ENCODE assay signal across 8 cellular contexts in genomic region chr3:24264748-24265158, GRCh38.
A peak's percentile ranks its signal among the peaks of the same experiment; 100 is the strongest.
DNase-seq lines count a peak whose midpoint lies in the region; ATAC-seq and TF ChIP-seq lines count a peak whose summit lies in the region.

No MANE protein-coding gene starts in this region.

- intact Hi-C loops in OCI-LY7 (cut with micrococcal nuclease; ENCODE audit: unreplicated experiment), result no loop called here

- ATAC-seq in GM18861 (IDR thresholded peaks at IDR 0.05; ENCODE audit: unreplicated experiment) (peak; percentile 79), HG03039 (IDR thresholded peaks at IDR 0.05; ENCODE audit: unreplicated experiment) (peak; percentile 83)

- no peaks in the 10 kb centered on the region for H3K79me2 ChIP-seq in OCI-LY7 (ENCODE audit: insufficient read depth, low read depth, low read length)
- H3K79me2 ChIP-seq in neural progenitor cell (ENCODE audit: low read depth), result no peaks in the 10 kb centered on the region

- H3K4me1 ChIP-seq in OCI-LY7 (ENCODE audit: insufficient read depth, low read length, poor library complexity, severe bottlenecking), result no peaks in the 10 kb centered on the region
- H3K4me1 ChIP-seq in neural progenitor cell, result no peaks in the 10 kb centered on the region
- H3K4me1 ChIP-seq in effector memory CD4-positive, alpha-beta T cell (ENCODE audit: control insufficient read depth, insufficient read depth, low read length, poor library complexity, severe bottlenecking), result no peaks in the 10 kb centered on the region

- no peak overlapping the region for H3K4me3 Mint-ChIP-seq in neural progenitor cell

- H3K36me3 Mint-ChIP-seq in neural progenitor cell, result no peaks in the 10 kb centered on the region

- H3K27me3 Mint-ChIP-seq in neural progenitor cell (ENCODE audit: insufficient read depth, low read depth), result no peaks in the 10 kb centered on the region

- H3K9me2 ChIP-seq in OCI-LY7 (ENCODE audit: insufficient read depth, low read length), result no peaks in the 10 kb centered on the region

- BruUV-seq in OCI-LY7 (replicated peaks; lab: Mats Ljungman, UMichigan), result no TSS peak

- H2AFZ ChIP-seq in OCI-LY7 (ENCODE audit: low read length), result no peak overlapping the region
- H2AFZ ChIP-seq in neural progenitor cell (replicated peaks), result no peak overlapping the region

- H3K4me3 ChIP-seq in BJ (ENCODE audit: low read depth, low read length) (no peak overlapping the region), OCI-LY7 (ENCODE audit: low read depth, low read length, poor library complexity, severe bottlenecking) (no peak overlapping the region), neural progenitor cell (no peak overlapping the region)
- no peak overlapping the region for H3K4me3 ChIP-seq in effector memory CD4-positive, alpha-beta T cell (ENCODE audit: insufficient read depth, low read depth, low read length, poor library complexity, severe bottlenecking)

- no peak overlapping the region for H3K9ac ChIP-seq in neural progenitor cell

- H3F3A ChIP-seq in neural progenitor cell (ENCODE audit: low read depth), result no peaks in the 10 kb centered on the region

- H3K27ac ChIP-seq in OCI-LY7 (ENCODE audit: low read depth, low read length, poor library complexity, severe bottlenecking) (no peak overlapping the region), neural progenitor cell (no peak overlapping the region)
- no peak overlapping the region for H3K27ac ChIP-seq in effector memory CD4-positive, alpha-beta T cell (ENCODE audit: insufficient read depth, low read length, poor library complexity, severe bottlenecking)

- POLR2A ChIA-PET in BJ (lab: Charles Lee), result no interaction called here
- POLR2A ChIA-PET in OCI-LY7 (lab: Charles Lee), result interaction anchor here (1.0 kb wide), 1 partner anchor 100 kb away, joined by 4 read pairs; no protein-coding TSS in a partner anchor

- no peaks in the 10 kb centered on the region for H4K20me1 ChIP-seq in OCI-LY7 (ENCODE audit: insufficient read depth, low read length)
- no peaks in the 10 kb centered on the region for H4K20me1 ChIP-seq in neural progenitor cell (ENCODE audit: low read depth)

- H3K9me3 ChIP-seq in OCI-LY7 (ENCODE audit: low read length) (no peaks in the 10 kb centered on the region), neural progenitor cell (ENCODE audit: low read depth) (no peaks in the 10 kb centered on the region)
- no peaks in the 10 kb centered on the region for H3K9me3 ChIP-seq in effector memory CD4-positive, alpha-beta T cell (ENCODE audit: control insufficient read depth, low read length)

- DNase-seq in BJ (ENCODE audit: low read depth) (no peak), OCI-LY7 (ENCODE audit: low spot score) (peak; percentile 55), epidermal melanocyte (ENCODE audit: insufficient read length, low spot score) (peak; percentile 31), neural progenitor cell (ENCODE audit: low spot score) (peak; percentile 58), cerebellar nuclear complex (lab: John Stamatoyannopoulos, UW) (no peak)
- no peak for DNase-seq in effector memory CD4-positive, alpha-beta T cell

- no peak overlapping the region for H3K27ac Mint-ChIP-seq in neural progenitor cell

- no peaks in the 10 kb centered on the region for H3K4me1 Mint-ChIP-seq in neural progenitor cell

- CTCF ChIA-PET in BJ (lab: Yijun Ruan, JAX), result interaction anchor here (0.6 to 3.0 kb wide), 12 partner anchors 9 to 1330 kb away, joined by 3 to 14 read pairs (median 4); partner anchors contain the start of gene THRB
- CTCF ChIA-PET in OCI-LY7 (lab: Charles Lee; ENCODE audit: unreplicated experiment), result no interaction called here

- TF ChIP-seq CTCF in BJ (IDR thresholded peaks at IDR 0.05; ENCODE audit: insufficient read depth, low read depth, low read length) (peak; percentile 78), OCI-LY7 (conservative IDR thresholded peaks at IDR 0.05; ENCODE audit: low read length) (peak; percentile 88), neural progenitor cell (IDR thresholded peaks at IDR 0.05) (peak; percentile 85)

- H3K27me3 ChIP-seq in BJ (ENCODE audit: control insufficient read depth, insufficient read depth, low read length), result peaks cover 2% of the 10 kb centered on the region
- no peaks in the 10 kb centered on the region for H3K27me3 ChIP-seq in neural progenitor cell
- H3K27me3 ChIP-seq in effector memory CD4-positive, alpha-beta T cell (replicated peaks; ENCODE audit: control insufficient read depth, insufficient read depth, low read length, poor library complexity, severe bottlenecking), result no peaks in the 10 kb centered on the region

- no peaks in the 10 kb centered on the region for H3K36me3 ChIP-seq in BJ (ENCODE audit: control insufficient read depth, insufficient read depth, low read length)
- no peaks in the 10 kb centered on the region for H3K36me3 ChIP-seq in OCI-LY7 (ENCODE audit: insufficient read depth, low read length)
- H3K36me3 ChIP-seq in neural progenitor cell, result no peaks in the 10 kb centered on the region
- H3K36me3 ChIP-seq in effector memory CD4-positive, alpha-beta T cell (ENCODE audit: control insufficient read depth, insufficient read depth, low read length), result no peaks in the 10 kb centered on the region

- no peak overlapping the region for H3K4me2 ChIP-seq in OCI-LY7 (ENCODE audit: low read length)
- no peak overlapping the region for H3K4me2 ChIP-seq in neural progenitor cell

- H3K9me3 Mint-ChIP-seq in neural progenitor cell, result no peaks in the 10 kb centered on the region

Comparison
In these comparisons a context has a peak if more than half of its experiments do, and no peak if none do; other contexts are left out.
1. DNase-seq: peak in OCI-LY7 (single experiment), epidermal melanocyte (single experiment) and neural progenitor cell (single experiment); none in BJ (single experiment), effector memory CD4-positive, alpha-beta T cell (0 of 3) and cerebellar nuclear complex (0 of 2).
2. Peak in every context shown above with its lines, with median percentiles within 50 percentile points of each other: CTCF ChIP-seq.